In genomic region chr3:190183121-190183520, GRCh38 we compare ENCODE assay signal across 10 cellular contexts.
DNase-seq lines count a peak whose midpoint lies in the region; ATAC-seq and TF ChIP-seq lines count a peak whose summit lies in the region.
"Had no signal": no experiment of that assay in that cellular context is flagged by ENCODE, and none has a peak within 500 bp of the region (broad histone marks: within the 10 kb centered on the region; RNA-seq: fewer than 3 reads in every experiment).

No MANE protein-coding gene starts in this region.

- TF ChIP-seq POLR2A in heart left ventricle (IDR thresholded peaks at IDR 0.05), result no peak

- H3K36me3 ChIP-seq in heart left ventricle, result no peaks in the 10 kb centered on the region
- H3K36me3 ChIP-seq: sigmoid colon had no signal

- no peak for TF ChIP-seq CTCF in heart left ventricle (IDR thresholded peaks at IDR 0.05)
- no peak for TF ChIP-seq CTCF in foreskin keratinocyte (conservative IDR thresholded peaks at IDR 0.05)
- TF ChIP-seq CTCF in coronary artery (IDR thresholded peaks at IDR 0.05), result no peak

- no peaks in the 10 kb centered on the region for H3K9me3 Mint-ChIP-seq in activated naive CD8-positive, alpha-beta T cell treated with anti-CD3 and anti-CD28 coated beads for 36 hours
- H3K9me3 Mint-ChIP-seq: T-cell had no signal

- DNase-seq in heart left ventricle (peak in 1 of 5 donors; percentile 10), Right ventricle myocardium inferior (ENCODE audit: missing footprints) (no peak), RPMI7951 (ENCODE audit: low read depth) (peak; percentile 91), foreskin keratinocyte (peak in 1 of 2 donors; percentile 62), CD1c-positive myeloid dendritic cell (ENCODE audit: extremely low spot score) (no peak), SKM-1 treated with dmso at 0.1 percent for 144 hours (lab: John Stamatoyannopoulos, UW; ENCODE audit: unreplicated experiment) (no peak), coronary artery (ENCODE audit: low spot score) (no peak)
- DNase-seq in activated naive CD8-positive, alpha-beta T cell treated with anti-CD3 and anti-CD28 coated beads for 36 hours, result no peak
- DNase-seq: sigmoid colon, T-cell had no signal

- 21 to 33% (median 27%) methylated on average over 4 of the region's 4 CpGs for WGBS in heart left ventricle, 4 donors

- H3K27ac Mint-ChIP-seq in activated naive CD8-positive, alpha-beta T cell treated with anti-CD3 and anti-CD28 coated beads for 36 hours, result no peak overlapping the region
- H3K27ac Mint-ChIP-seq: T-cell had no signal

- H3K4me1 ChIP-seq in heart left ventricle (peaks cover 0 to 8% (median 0%) of the 10 kb centered on the region in 12 donors), foreskin keratinocyte (peaks cover 33% of the 10 kb centered on the region)

- no peak overlapping the region for H3K4me3 Mint-ChIP-seq in activated naive CD8-positive, alpha-beta T cell treated with anti-CD3 and anti-CD28 coated beads for 36 hours
- H3K4me3 Mint-ChIP-seq: T-cell had no signal

- H3K36me3 Mint-ChIP-seq in activated naive CD8-positive, alpha-beta T cell treated with anti-CD3 and anti-CD28 coated beads for 36 hours, result no peaks in the 10 kb centered on the region
- H3K36me3 Mint-ChIP-seq: T-cell had no signal

- peak in 3 of 4 donors; percentile 80 to 84 (median 83) for ATAC-seq in heart left ventricle
- no peak for ATAC-seq in Right ventricle myocardium inferior
- ATAC-seq in foreskin keratinocyte, result no peak
- ATAC-seq: T-cell had no signal

- intact Hi-C loops in heart left ventricle (cut with DNase I) (no loop called here), Right ventricle myocardium inferior (cut with DNase I) (no loop called here)

- H3K9me3 ChIP-seq in heart left ventricle, result no peaks in the 10 kb centered on the region
- H3K9me3 ChIP-seq: sigmoid colon had no signal

- H3K27me3 Mint-ChIP-seq in activated naive CD8-positive, alpha-beta T cell treated with anti-CD3 and anti-CD28 coated beads for 36 hours, result peaks cover 3% of the 10 kb centered on the region
- H3K27me3 Mint-ChIP-seq: T-cell had no signal

- no peak overlapping the region for H3K27ac ChIP-seq in heart left ventricle
- peak overlapping the region; percentile 9 for H3K27ac ChIP-seq in foreskin keratinocyte
- H3K27ac ChIP-seq in coronary artery, result no peak overlapping the region

- H3K27me3 ChIP-seq in heart left ventricle, result no peaks in the 10 kb centered on the region
- no peaks in the 10 kb centered on the region for H3K27me3 ChIP-seq in foreskin keratinocyte
- H3K27me3 ChIP-seq: sigmoid colon had no signal

- H3K4me3 ChIP-seq in heart left ventricle, result no peak overlapping the region
- H3K4me3 ChIP-seq in coronary artery, result no peak overlapping the region
- H3K4me3 ChIP-seq: sigmoid colon had no signal

- H3K4me1 Mint-ChIP-seq in activated naive CD8-positive, alpha-beta T cell treated with anti-CD3 and anti-CD28 coated beads for 36 hours, result no peaks in the 10 kb centered on the region
- H3K4me1 Mint-ChIP-seq: T-cell had no signal

Comparison
In these comparisons a context has a peak if more than half of its experiments do, and no peak if none do; other contexts are left out.
1. ATAC-seq: peak in heart left ventricle (3 of 4); none in Right ventricle myocardium inferior (single experiment) and foreskin keratinocyte (single experiment).